Comparison of ENCODE assay signal across 19 cellular contexts in the genomic region with DNA sequence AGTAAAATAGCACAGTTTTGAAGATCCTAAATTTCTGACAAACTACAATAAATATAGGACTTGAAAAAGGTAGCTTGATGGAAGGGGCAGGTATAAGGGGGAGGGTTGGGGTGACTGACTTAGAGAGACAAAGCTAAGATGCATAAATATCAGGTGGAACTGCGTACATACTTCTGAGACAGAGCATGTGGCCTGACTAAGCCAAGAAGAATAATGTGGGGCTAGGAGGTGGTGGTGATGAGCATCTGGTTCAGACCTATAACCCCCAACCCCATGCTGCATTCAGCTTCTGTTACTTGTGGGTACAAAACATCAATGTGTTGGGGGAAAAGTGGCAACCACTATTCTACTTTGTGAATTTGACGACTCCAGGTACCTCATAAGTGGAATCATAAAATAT. TPM values are rescaled to one million over a fixed set of nuclear protein-coding genes. Genes with fewer than 3 reads are reported as not detected.
DNase-seq lines count a peak whose midpoint lies in the region; ATAC-seq, FAIRE-seq and TF ChIP-seq lines count a peak whose summit lies in the region.
"Had no signal": no experiment of that assay in that cellular context is flagged by ENCODE, and none has a peak within 500 bp of the region (broad histone marks: within the 10 kb centered on the region; RNA-seq: fewer than 3 reads in every experiment).

No MANE protein-coding gene starts in this region.

- no peak for DNase-seq in activated CD8-positive, alpha-beta T cell treated with anti-CD3 and anti-CD28 coated beads for 36 hours
- DNase-seq in activated CD8-positive, alpha-beta T cell treated with anti-CD3 and anti-CD28 coated beads, Interleukin-2, amount 10 ng/mL, durations not matched to agents 7 days and 5 days: no peak
- DNase-seq in GM23338 (ENCODE audit: low spot score) (no peak), GM12878 (ENCODE audit: low read depth, low spot score) (no peak), HPDE6-E6E7 (ENCODE audit: extremely low spot score) (no peak), neuronal stem cell (ENCODE audit: low spot score) (no peak)
- DNase-seq in naive thymus-derived CD4-positive, alpha-beta T cell: no peak
- DNase-seq: 8988T, MV-4-11, NCI-H1694 treated with DMSO at 0.1 percent for 48 hours, NCI-H510A treated with DMSO at 0.1 percent for 48 hours, NCI-H82, OCI-M1, Right ventricle myocardium superior had no signal

- H3K27me3 ChIP-seq in GM23338 (ENCODE audit: insufficient read depth) (no peaks in the 10 kb centered on the region), GM12878 (replicated peaks in 1 of 2; ENCODE audit: control insufficient read depth in 2 of 2, insufficient read depth in 2 of 2, low read length in 1 of 2) (no peaks in the 10 kb centered on the region), neuronal stem cell (ENCODE audit: control insufficient read depth in 3 of 3, insufficient read depth in 3 of 3, low read depth in 1 of 3, low read length in 3 of 3) (no peaks in the 10 kb centered on the region)
- H3K27me3 ChIP-seq in naive thymus-derived CD4-positive, alpha-beta T cell (ENCODE audit: control insufficient read depth in 2 of 2, insufficient read depth in 2 of 2, low read length in 2 of 2): no peaks in the 10 kb centered on the region

- peaks cover 1% of the 10 kb centered on the region for H3K79me1 ChIP-seq in neuronal stem cell (ENCODE audit: low read depth, low read length)

- H3K4me1 Mint-ChIP-seq in activated CD8-positive, alpha-beta T cell treated with anti-CD3 and anti-CD28 coated beads for 36 hours (ENCODE audit: low read depth): peaks cover 52% of the 10 kb centered on the region
- H3K4me1 Mint-ChIP-seq in activated CD8-positive, alpha-beta T cell treated with anti-CD3 and anti-CD28 coated beads, Interleukin-2, amount 10 ng/mL, durations not matched to agents 7 days and 5 days (ENCODE audit: low read depth): peaks cover 33% of the 10 kb centered on the region
- H3K4me1 Mint-ChIP-seq in GM23338: peaks cover 54% of the 10 kb centered on the region
- H3K4me1 Mint-ChIP-seq in naive thymus-derived CD4-positive, alpha-beta T cell: peaks cover 27 to 85% (median 62%) of the 10 kb centered on the region in 7 donors

- FAIRE-seq in GM12878 (lab: Jason Lieb, UNC): no peak
- FAIRE-seq: D721Med had no signal

- CTCF ChIA-PET in activated CD8-positive, alpha-beta T cell treated with anti-CD3 and anti-CD28 coated beads for 36 hours (lab: Charles Lee): interaction anchor here (1.3 kb wide), 1 partner anchor 10 kb away, joined by 8 read pairs; no protein-coding TSS in a partner anchor
- CTCF ChIA-PET in activated CD8-positive, alpha-beta T cell treated with anti-CD3 and anti-CD28 coated beads, Interleukin-2, amount 10 ng/mL, durations not matched to agents 7 days and 5 days (lab: Charles Lee): interaction anchor here (1.0 kb wide), 1 partner anchor 10 kb away, joined by 5 read pairs; no protein-coding TSS in a partner anchor
- CTCF ChIA-PET in GM12878 (lab: Yijun Ruan, JAX): interaction anchor here (1.3 to 2.6 kb wide), 2 partner anchors 10 to 227 kb away, joined by 6 to 13 read pairs; no protein-coding TSS in a partner anchor
- CTCF ChIA-PET in naive thymus-derived CD4-positive, alpha-beta T cell (lab: Charles Lee): interaction anchor here (0.6 to 0.7 kb wide), 2 partner anchors 15 to 77 kb away, joined by 3 to 4 read pairs; no protein-coding TSS in a partner anchor

- no peaks in the 10 kb centered on the region for H3K36me3 ChIP-seq in GM23338 (ENCODE audit: insufficient read depth)
- peaks cover 0 to 4% of the 10 kb centered on the region in 2 experiments; a peak in 1 of 4 replicates for H3K36me3 ChIP-seq in GM12878 (ENCODE audit: control insufficient read depth in 2 of 2, insufficient read depth in 2 of 2, low read length in 1 of 2)
- no peaks in the 10 kb centered on the region for H3K36me3 ChIP-seq in naive thymus-derived CD4-positive, alpha-beta T cell (ENCODE audit: control insufficient read depth in 2 of 3, insufficient read depth in 3 of 3, low read length in 3 of 3)
- H3K36me3 ChIP-seq in neuronal stem cell (replicated peaks in 1 of 2; ENCODE audit: control insufficient read depth in 2 of 2, insufficient read depth in 2 of 2, low read length in 2 of 2): peaks cover 0 to 6% of the 10 kb centered on the region in 2 donors

- no peak overlapping the region for H3K9ac ChIP-seq in GM12878 (ENCODE audit: control insufficient read depth, insufficient read depth, low read length)
- no peak overlapping the region for H3K9ac ChIP-seq in neuronal stem cell (ENCODE audit: low read depth, low read length, poor library complexity)
- H3K9ac ChIP-seq: KMS-11 had no signal

- peaks cover 5% of the 10 kb centered on the region for H3K9me3 Mint-ChIP-seq in activated CD8-positive, alpha-beta T cell treated with anti-CD3 and anti-CD28 coated beads for 36 hours
- peaks cover 5% of the 10 kb centered on the region for H3K9me3 Mint-ChIP-seq in activated CD8-positive, alpha-beta T cell treated with anti-CD3 and anti-CD28 coated beads, Interleukin-2, amount 10 ng/mL, durations not matched to agents 7 days and 5 days (ENCODE audit: insufficient read depth)
- H3K9me3 Mint-ChIP-seq in GM23338: no peaks in the 10 kb centered on the region
- H3K9me3 Mint-ChIP-seq in naive thymus-derived CD4-positive, alpha-beta T cell: peaks cover 0 to 14% (median 0%) of the 10 kb centered on the region in 11 donors

- H3K4me1 ChIP-seq in GM23338 (ENCODE audit: insufficient read depth): peaks cover 75% of the 10 kb centered on the region
- no peaks in the 10 kb centered on the region for H3K4me1 ChIP-seq in GM12878 (ENCODE audit: control insufficient read depth, insufficient read depth, low read length)
- H3K4me1 ChIP-seq in naive thymus-derived CD4-positive, alpha-beta T cell (ENCODE audit: control insufficient read depth in 2 of 2, insufficient read depth in 2 of 2, low read length in 2 of 2): peaks cover 16 to 22% of the 10 kb centered on the region in 2 donors
- peaks cover 0 to 7% of the 10 kb centered on the region in 2 donors for H3K4me1 ChIP-seq in neuronal stem cell (ENCODE audit: control insufficient read depth in 2 of 2, insufficient read depth in 1 of 2, low read depth in 1 of 2, low read length in 2 of 2)

- H3K36me3 Mint-ChIP-seq in activated CD8-positive, alpha-beta T cell treated with anti-CD3 and anti-CD28 coated beads for 36 hours (ENCODE audit: low read depth): peaks cover 14% of the 10 kb centered on the region
- H3K36me3 Mint-ChIP-seq in activated CD8-positive, alpha-beta T cell treated with anti-CD3 and anti-CD28 coated beads, Interleukin-2, amount 10 ng/mL, durations not matched to agents 7 days and 5 days (ENCODE audit: low read depth): peaks cover 14% of the 10 kb centered on the region
- peaks cover 13% of the 10 kb centered on the region; the same call in 2 of the 3 replicates for H3K36me3 Mint-ChIP-seq in GM23338 (ENCODE audit: low read depth)
- peaks cover 5 to 15% (median 9%) of the 10 kb centered on the region in 5 donors for H3K36me3 Mint-ChIP-seq in naive thymus-derived CD4-positive, alpha-beta T cell

- no peak overlapping the region for H2BK5ac ChIP-seq in neuronal stem cell (ENCODE audit: low read length)

- peaks cover 39% of the 10 kb centered on the region for H4K20me1 ChIP-seq in GM23338 (replicated peaks; ENCODE audit: insufficient read depth)
- H4K20me1 ChIP-seq in GM12878 (ENCODE audit: control insufficient read depth, insufficient read depth): no peaks in the 10 kb centered on the region; the same call in 1 of the 2 replicates

- H3K27ac ChIP-seq in GM23338 (ENCODE audit: low read depth): no peak overlapping the region
- no peak overlapping the region for H3K27ac ChIP-seq in GM12878 (ENCODE audit: control insufficient read depth, insufficient read depth)
- no peak overlapping the region for H3K27ac ChIP-seq in naive thymus-derived CD4-positive, alpha-beta T cell (ENCODE audit: low read depth, low read length)
- no peak overlapping the region for H3K27ac ChIP-seq in neuronal stem cell (replicated peaks; ENCODE audit: low read length)
- H3K27ac ChIP-seq: KMS-11 had no signal

- H4K8ac ChIP-seq in neuronal stem cell (ENCODE audit: low read depth, low read length): no peak overlapping the region

- no peak for TF ChIP-seq EP300 in GM12878 (IDR thresholded peaks at IDR 0.05; ENCODE audit: borderline replicate concordance in 1 of 2, control insufficient read depth in 1 of 2, low read depth in 2 of 2, low read length in 2 of 2)

- no peaks in the 10 kb centered on the region for H3K9me2 ChIP-seq in GM23338 (ENCODE audit: insufficient read depth)

- no peaks in the 10 kb centered on the region for H3K27me3 Mint-ChIP-seq in activated CD8-positive, alpha-beta T cell treated with anti-CD3 and anti-CD28 coated beads for 36 hours
- H3K27me3 Mint-ChIP-seq in activated CD8-positive, alpha-beta T cell treated with anti-CD3 and anti-CD28 coated beads, Interleukin-2, amount 10 ng/mL, durations not matched to agents 7 days and 5 days (ENCODE audit: low read depth): no peaks in the 10 kb centered on the region
- H3K27me3 Mint-ChIP-seq in GM23338 (ENCODE audit: insufficient read depth, low read depth, poor library complexity): peaks cover 8% of the 10 kb centered on the region
- H3K27me3 Mint-ChIP-seq in naive thymus-derived CD4-positive, alpha-beta T cell: no peaks in the 10 kb centered on the region
- H3K27me3 Mint-ChIP-seq: B cell had no signal

- no peak overlapping the region for H2BK120ac ChIP-seq in neuronal stem cell (ENCODE audit: low read depth, low read length)

- RAD21 ChIA-PET in GM12878 (lab: Charles Lee; ENCODE audit: unreplicated experiment): interaction anchor here (1.1 kb wide), 1 partner anchor 10 kb away, joined by 3 read pairs; no protein-coding TSS in a partner anchor

- 82% methylated on average over 2 of the region's 2 CpGs for WGBS in GM12878 (ENCODE audit: insufficient coverage, insufficient replicate concordance, low lambda C conversion rate, missing lambda C conversion rate)
- no CpG with 5 or more reads among the region's 2 CpGs for WGBS in neuronal stem cell (ENCODE audit: extremely low coverage in 2 of 2, insufficient read length in 2 of 2, insufficient replicate concordance in 1 of 2), 2 donors

- H2AFZ ChIP-seq in GM23338 (no peak overlapping the region), GM12878 (ENCODE audit: control insufficient read depth, low read depth, low read length) (no peak overlapping the region), neuronal stem cell (ENCODE audit: low read length) (no peak overlapping the region)

- SMC1A ChIA-PET in GM12878 (lab: Charles Lee; ENCODE audit: uncharacterized antibody, unreplicated experiment): interaction anchor here (0.9 to 2.0 kb wide), 4 partner anchors 8 to 228 kb away, joined by 3 to 4 read pairs (median 4); no protein-coding TSS in a partner anchor

- H3K4ac ChIP-seq in neuronal stem cell (ENCODE audit: low read length): no peak overlapping the region

- intact Hi-C loops in activated CD8-positive, alpha-beta T cell treated with anti-CD3 and anti-CD28 coated beads for 36 hours (cut with micrococcal nuclease): no loop called here
- intact Hi-C loops in GM12878 (cut with micrococcal nuclease; ENCODE audit: unreplicated experiment): no loop called here
- intact Hi-C loops in naive thymus-derived CD4-positive, alpha-beta T cell (cut with micrococcal nuclease): loop anchor here in 1 of 2 donors (1.0 kb wide), 1 partner anchor 8 kb away; no protein-coding TSS in a partner anchor

- in situ Hi-C loops in GM12878 (cut with MboI): no loop called here

- no peak for TF ChIP-seq RAD21 in GM12878 (IDR thresholded peaks at IDR 0.05; ENCODE audit: insufficient read depth, low read depth, low read length)

- POLR2A ChIA-PET in activated CD8-positive, alpha-beta T cell treated with anti-CD3 and anti-CD28 coated beads for 36 hours (lab: Charles Lee): interaction anchor here (0.7 to 0.9 kb wide), 2 partner anchors 20 to 40 kb away, joined by 4 to 5 read pairs; a partner anchor contains a TSS
- POLR2A ChIA-PET in activated CD8-positive, alpha-beta T cell treated with anti-CD3 and anti-CD28 coated beads, Interleukin-2, amount 10 ng/mL, durations not matched to agents 7 days and 5 days (lab: Charles Lee): interaction anchor here (1.6 kb wide), 1 partner anchor 19 kb away, joined by 3 read pairs; a partner anchor contains a TSS
- POLR2A ChIA-PET in GM12878 (lab: Charles Lee): no interaction called here
- POLR2A ChIA-PET in naive thymus-derived CD4-positive, alpha-beta T cell (lab: Charles Lee): no interaction called here

- H3K9me3 ChIP-seq in GM12878 (replicated peaks; ENCODE audit: control insufficient read depth, insufficient read depth, low read length) (peaks cover 4% of the 10 kb centered on the region; the same call in 2 of the 3 replicates), neuronal stem cell (replicated peaks in 1 of 2; ENCODE audit: control insufficient read depth in 2 of 2, insufficient read depth in 1 of 2, low read depth in 1 of 2, low read length in 2 of 2) (peaks cover 0 to 5% of the 10 kb centered on the region in 2 donors)
- H3K9me3 ChIP-seq in naive thymus-derived CD4-positive, alpha-beta T cell (ENCODE audit: control insufficient read depth in 2 of 3, low read length in 3 of 3): no peaks in the 10 kb centered on the region

- no peak for TF ChIP-seq POLR2A in GM12878 (IDR thresholded peaks at IDR 0.05; ENCODE audit: low read depth, low read length)

- no peak overlapping the region for H2AK5ac ChIP-seq in neuronal stem cell (ENCODE audit: low read depth, low read length)

- TF ChIP-seq CTCF in activated CD8-positive, alpha-beta T cell treated with anti-CD3 and anti-CD28 coated beads for 36 hours (IDR thresholded peaks at IDR 0.05): no peak
- TF ChIP-seq CTCF in GM23338 (conservative IDR thresholded peaks at IDR 0.05; ENCODE audit: low read depth in 2 of 2): no peak
- no peak for TF ChIP-seq CTCF in GM12878 (IDR thresholded peaks at IDR 0.05 in 2 of 3, conservative IDR thresholded peaks at IDR 0.05 in 1 of 3; ENCODE audit: control insufficient read depth in 2 of 3, extremely low read depth in 1 of 3, insufficient read depth in 1 of 3, low read depth in 3 of 3, low read length in 3 of 3)

- H3F3A ChIP-seq in GM23338 (replicated peaks; ENCODE audit: low read depth): peaks cover 9% of the 10 kb centered on the region

- H3K79me2 ChIP-seq in GM23338 (replicated peaks; ENCODE audit: insufficient read depth) (peaks cover 100% of the 10 kb centered on the region), GM12878 (ENCODE audit: control insufficient read depth, insufficient read depth, low read length) (peaks cover 76% of the 10 kb centered on the region)

- no peak overlapping the region for H3K14ac ChIP-seq in neuronal stem cell (ENCODE audit: low read length)

- H3K27ac Mint-ChIP-seq in activated CD8-positive, alpha-beta T cell treated with anti-CD3 and anti-CD28 coated beads for 36 hours: peak overlapping the region; percentile 46
- H3K27ac Mint-ChIP-seq in activated CD8-positive, alpha-beta T cell treated with anti-CD3 and anti-CD28 coated beads, Interleukin-2, amount 10 ng/mL, durations not matched to agents 7 days and 5 days: no peak overlapping the region
- no peak overlapping the region for H3K27ac Mint-ChIP-seq in GM23338
- peak overlapping the region in 6 of 9 donors; percentile 4 to 76 (median 57) for H3K27ac Mint-ChIP-seq in naive thymus-derived CD4-positive, alpha-beta T cell

- no peak overlapping the region for H3K23ac ChIP-seq in neuronal stem cell (ENCODE audit: low read depth, low read length, poor library complexity)

- H3K18ac ChIP-seq in neuronal stem cell (ENCODE audit: low read length): no peak overlapping the region

- no peak overlapping the region for H2BK15ac ChIP-seq in neuronal stem cell (ENCODE audit: low read length)

- no peak overlapping the region for H2BK12ac ChIP-seq in neuronal stem cell (ENCODE audit: low read length)

- H3K4me3 ChIP-seq in GM23338: 0 out of 2 replicates have a peak overlapping the region, but pooled peaks have one; percentile 23
- no peak overlapping the region for H3K4me3 ChIP-seq in GM12878
- H3K4me3 ChIP-seq in naive thymus-derived CD4-positive, alpha-beta T cell (ENCODE audit: low read length): no peak overlapping the region
- H3K4me3 ChIP-seq in neuronal stem cell (ENCODE audit: low read length in 2 of 2): no peak overlapping the region
- H3K4me3 ChIP-seq: HAP-1 had no signal

- no peak for ATAC-seq in activated CD8-positive, alpha-beta T cell treated with anti-CD3 and anti-CD28 coated beads for 36 hours
- ATAC-seq in activated CD8-positive, alpha-beta T cell treated with anti-CD3 and anti-CD28 coated beads, Interleukin-2, amount 10 ng/mL, durations not matched to agents 7 days and 5 days: no peak
- no peak for ATAC-seq in GM23338
- ATAC-seq in GM12878: no peak; the same call in 1 of the 3 replicates
- ATAC-seq in naive thymus-derived CD4-positive, alpha-beta T cell: peak; percentile 34
- ATAC-seq in HG02798 (IDR thresholded peaks at IDR 0.05; ENCODE audit: poor library complexity, unreplicated experiment): no peak

- H3K4me2 ChIP-seq in GM23338 (peak overlapping the region; percentile 60), GM12878 (ENCODE audit: control insufficient read depth, insufficient read depth) (no peak overlapping the region), neuronal stem cell (ENCODE audit: insufficient read depth, low read length, poor library complexity, severe bottlenecking) (no peak overlapping the region)
- H3K4me2 ChIP-seq: KMS-11 had no signal

- no TSS peak for BruUV-seq in GM12878 (replicated peaks; lab: Mats Ljungman, UMichigan)

- no peak overlapping the region for H3K4me3 Mint-ChIP-seq in activated CD8-positive, alpha-beta T cell treated with anti-CD3 and anti-CD28 coated beads for 36 hours
- no peak overlapping the region for H3K4me3 Mint-ChIP-seq in activated CD8-positive, alpha-beta T cell treated with anti-CD3 and anti-CD28 coated beads, Interleukin-2, amount 10 ng/mL, durations not matched to agents 7 days and 5 days
- H3K4me3 Mint-ChIP-seq in GM23338: peak overlapping the region; percentile 12; the same call in 1 of the 3 replicates
- peak overlapping the region in 5 of 10 donors; percentile 7 to 60 (median 23) for H3K4me3 Mint-ChIP-seq in naive thymus-derived CD4-positive, alpha-beta T cell
- H3K4me3 Mint-ChIP-seq: B cell had no signal

- H4K91ac ChIP-seq in neuronal stem cell (ENCODE audit: low read depth, low read length, poor library complexity): no peak overlapping the region

RNA-seq across cellular contexts. Expression of a gene that starts 19.8 kb away (rescaled TPM):
- 10 to 100 TPM; 58.7 to 60.5 TPM for total RNA-seq in activated CD8-positive, alpha-beta T cell treated with anti-CD3 and anti-CD28 coated beads for 36 hours
- total RNA-seq in activated CD8-positive, alpha-beta T cell treated with anti-CD3 and anti-CD28 coated beads, Interleukin-2, amount 10 ng/mL, durations not matched to agents 7 days and 5 days: 10 to 100 TPM; 38.0 to 46.0 TPM
- total RNA-seq in GM23338 (2014; rRNA removed; shearing (Covaris generic)): 305 and 329 TPM in 2 replicates
- polyA plus RNA-seq in GM23338 (2016; fragmentation: Nextera tagmentation; extraction: Ambion mirVana) (48.7 and 62.2 TPM in 2 replicates), GM12878 (2011; rRNA removed) (58.9 and 72.7 TPM in 2 replicates), GM12878 (2014; fragmentation: Illumina TruSeq; extraction: Trizol) (36.3 and 39.4 TPM in 2 replicates), GM12878 (2014; fragmentation: Nextera tagmentation; extraction: Ambion mirVana) (10 to 100 TPM in 1 of 2 experiments, 1 to 10 TPM in 1; 9.3 to 17.4 TPM), GM12878 (2014; rRNA removed) (18.4 and 20.1 TPM in 2 replicates), GM12878 (2016; fragmentation: Nextera tagmentation; extraction: Ambion mirVana) (10 to 100 TPM; 26.7 to 27.2 TPM)
- total RNA-seq in GM12878 (2013; cell fraction: nucleolus; rRNA removed): 262 and 288 TPM in 2 replicates
- total RNA-seq in GM12878 (2014; rRNA removed) (61.6 and 76.1 TPM in 2 replicates), GM12878 (2014; rRNA removed; fragmentation: Illumina TruSeq; extraction: Trizol) (46.9 and 50.5 TPM in 2 replicates), GM12878 (2021) (47.9 and 55.6 TPM in 2 replicates)
- polyA plus RNA-seq in GM12878 (2011; ENCODE audit: low read depth): 19.1 TPM
- 32.5 and 42.4 TPM in 2 replicates for polyA plus RNA-seq in GM12878 (2011; cell fraction: cytosol; rRNA removed)
- 43.9 and 56.2 TPM in 2 replicates for polyA plus RNA-seq in GM12878 (2011; cell fraction: nucleus; rRNA removed)
- polyA plus RNA-seq in GM12878 (2012): 25.2 and 34.8 TPM in 2 replicates
- 434 and 467 TPM in 2 replicates for polyA minus RNA-seq in GM12878 (2011; rRNA and poly(A)+ RNA removed)
- polyA minus RNA-seq in GM12878 (2011; cell fraction: cytosol; rRNA and poly(A)+ RNA removed): 84.7 and 88.0 TPM in 2 replicates
- polyA minus RNA-seq in GM12878 (2011; cell fraction: nucleus; rRNA and poly(A)+ RNA removed): 99.3 and 124 TPM in 2 replicates
- 10 to 100 TPM; 46.2 to 79.5 (median 72.1) TPM for total RNA-seq in naive thymus-derived CD4-positive, alpha-beta T cell
- polyA plus RNA-seq in naive thymus-derived CD4-positive, alpha-beta T cell: 10 to 100 TPM; 22.6 to 27.8 TPM
- 22.2 TPM for polyA plus RNA-seq in neuronal stem cell (2013, experiment 1 of 2)
- 22.2 TPM for polyA plus RNA-seq in neuronal stem cell (2013, experiment 2 of 2)

Comparison
In these comparisons a context has a peak if more than half of its experiments do, and no peak if none do; other contexts are left out.
1. H3K27ac Mint-ChIP-seq: peak in activated CD8-positive, alpha-beta T cell treated with anti-CD3 and anti-CD28 coated beads for 36 hours (single experiment) and naive thymus-derived CD4-positive, alpha-beta T cell (6 of 9); none in activated CD8-positive, alpha-beta T cell treated with anti-CD3 and anti-CD28 coated beads, Interleukin-2, amount 10 ng/mL, durations not matched to agents 7 days and 5 days (single experiment) and GM23338 (single experiment).
2. POLR2A ChIA-PET loops: an anchor here in activated CD8-positive, alpha-beta T cell treated with anti-CD3 and anti-CD28 coated beads for 36 hours (0.7 to 0.9 kb wide) and activated CD8-positive, alpha-beta T cell treated with anti-CD3 and anti-CD28 coated beads, Interleukin-2, amount 10 ng/mL, durations not matched to agents 7 days and 5 days (1.6 kb wide); none called in GM12878 and naive thymus-derived CD4-positive, alpha-beta T cell.